8 cellular contexts compared by ENCODE assay signal in the genomic region with DNA sequence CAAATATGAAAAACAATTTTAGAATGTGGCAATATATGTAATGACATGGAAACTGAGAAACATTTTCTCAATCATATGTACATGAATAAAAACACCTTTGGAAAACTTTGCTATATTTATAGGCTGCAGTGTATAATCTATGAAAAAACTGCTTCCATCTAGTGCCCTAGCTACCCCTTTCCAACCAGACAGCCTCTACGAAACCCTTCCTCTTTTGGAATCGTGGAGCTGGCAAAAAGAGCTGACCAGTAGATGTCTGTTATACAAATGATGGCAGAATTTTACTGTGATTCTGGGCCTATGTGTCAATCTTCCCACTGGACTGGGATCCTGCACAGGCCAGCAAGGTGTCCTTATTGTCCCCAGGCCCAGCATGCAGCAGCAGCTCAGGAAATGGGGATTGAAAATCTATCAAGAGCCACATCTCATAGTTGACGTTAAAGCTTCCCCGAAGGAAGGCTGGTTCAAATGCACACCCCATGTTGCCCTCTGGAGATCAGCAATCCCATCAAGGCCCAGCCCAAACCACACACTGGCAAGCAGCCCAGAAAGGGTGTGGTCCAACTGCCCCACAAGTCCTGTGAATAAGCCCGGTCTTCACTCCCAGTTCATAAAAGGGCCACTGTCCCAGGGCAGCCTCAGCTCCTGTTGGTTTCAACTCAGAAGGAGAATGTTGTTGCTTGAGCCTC. TPM values are rescaled to one million over a fixed set of nuclear protein-coding genes. Genes with fewer than 3 reads are reported as not detected.
DNase-seq lines count a peak whose midpoint lies in the region; ATAC-seq and TF ChIP-seq lines count a peak whose summit lies in the region.

No MANE protein-coding gene starts in this region.

- no peak for ATAC-seq in GM18870 (IDR thresholded peaks at IDR 0.05; ENCODE audit: unreplicated experiment)

- H3K4me3 ChIP-seq in epithelial cell of proximal tubule (ENCODE audit: low read depth, low read length) (no peak overlapping the region), muscle layer of duodenum (ENCODE audit: low read depth in 1 of 2, low read length in 2 of 2) (peak overlapping the region in 1 of 2 donors; percentile 32)

- peak; percentile 95 for DNase-seq in H4 (ENCODE audit: low spot score)
- DNase-seq in NOMO-1 treated with dmso at 0.1 percent for 144 hours (lab: John Stamatoyannopoulos, UW; ENCODE audit: unreplicated experiment), result peak; percentile 60
- peak; percentile 52 for DNase-seq in epithelial cell of proximal tubule (ENCODE audit: low read depth)
- DNase-seq in NCI-H1694 treated with DMSO at 0.1 percent for 48 hours (lab: John Stamatoyannopoulos, UW), result no peak
- DNase-seq in stimulated activated CD4-positive, alpha-beta T cell treated with anti-CD3 and anti-CD28 coated beads, Interleukin-2, amount 100 ng/mL, for 48 hours, result no peak
- no peak for DNase-seq in NCI-H1694 (lab: John Stamatoyannopoulos, UW)

- H3K36me3 ChIP-seq in muscle layer of duodenum (ENCODE audit: control insufficient read depth in 1 of 2, insufficient read depth in 2 of 2, low read length in 2 of 2), result no peaks in the 10 kb centered on the region

- no peaks in the 10 kb centered on the region for H3K9me3 ChIP-seq in muscle layer of duodenum (ENCODE audit: control insufficient read depth in 1 of 2, low read length in 2 of 2)

- H3K27me3 ChIP-seq in muscle layer of duodenum (ENCODE audit: low read depth, low read length), result no peaks in the 10 kb centered on the region

- no peak for TF ChIP-seq CTCF in epithelial cell of proximal tubule (conservative IDR thresholded peaks at IDR 0.05; ENCODE audit: low read depth, low read length)

- H3K4me1 ChIP-seq in muscle layer of duodenum (ENCODE audit: control insufficient read depth in 1 of 2, insufficient read depth in 2 of 2, low read length in 2 of 2), result peaks cover 0 to 11% of the 10 kb centered on the region in 2 donors

- H3K27ac ChIP-seq in muscle layer of duodenum (ENCODE audit: low read length), result peak overlapping the region; percentile 77

RNA-seq across cellular contexts. Expression of a gene that starts 8.9 kb away (rescaled TPM):
- total RNA-seq in H4 (2014; rRNA removed; shearing (Covaris generic)), result 27.5 and 28.3 TPM in 2 replicates
- 18.0 and 23.4 TPM in 2 replicates for total RNA-seq in epithelial cell of proximal tubule

Comparison
In these comparisons a context has a peak if more than half of its experiments do, and no peak if none do; other contexts are left out.
1. DNase-seq: peak in H4 (single experiment), NOMO-1 treated with dmso at 0.1 percent for 144 hours (single experiment) and epithelial cell of proximal tubule (single experiment); none in NCI-H1694 treated with DMSO at 0.1 percent for 48 hours (single experiment), stimulated activated CD4-positive, alpha-beta T cell treated with anti-CD3 and anti-CD28 coated beads, Interleukin-2, amount 100 ng/mL, for 48 hours (0 of 2) and NCI-H1694 (single experiment).